Comparison of ENCODE assay signal across 8 cellular contexts in the genomic region with DNA sequence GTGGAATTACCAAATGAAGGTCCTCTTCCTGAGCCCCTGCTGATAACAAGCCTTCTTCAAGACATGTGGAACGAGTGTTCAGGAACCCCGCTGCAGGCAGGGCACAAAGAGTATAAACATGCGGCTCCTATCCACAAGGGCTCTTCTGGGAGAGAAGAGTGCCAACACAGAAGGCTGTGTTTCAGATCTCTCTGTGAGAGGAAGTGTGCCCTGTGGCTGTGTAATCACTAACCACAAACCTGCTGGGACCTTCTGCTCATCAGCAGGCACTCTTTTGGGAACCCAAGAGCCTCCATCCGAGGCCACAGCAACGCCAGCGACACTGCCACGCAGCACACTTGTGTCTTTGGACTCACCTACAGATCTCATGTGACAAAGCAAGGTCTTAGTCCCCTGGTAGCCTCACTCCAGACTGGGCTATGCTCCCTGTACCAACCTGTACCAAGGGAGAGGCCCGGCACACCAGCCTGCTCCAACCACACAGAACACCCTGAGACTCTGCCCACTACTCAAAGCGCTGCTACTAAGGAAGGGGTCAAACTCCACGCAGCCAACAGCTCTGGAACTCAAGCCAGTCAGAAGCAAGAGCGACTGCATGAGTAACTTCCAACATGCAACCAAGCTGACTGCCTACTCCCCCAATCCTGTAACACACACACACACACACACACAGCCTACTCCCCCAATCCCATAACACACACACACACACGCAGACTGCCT. TPM values are rescaled to one million over a fixed set of nuclear protein-coding genes. Genes with fewer than 3 reads are reported as not detected.
DNase-seq lines count a peak whose midpoint lies in the region; ATAC-seq and TF ChIP-seq lines count a peak whose summit lies in the region.

No MANE protein-coding gene starts in this region.

- H3K9me3 ChIP-seq in BLaER1 treated with 17β-estradiol and CSF1 and Interleukin-3, amounts not matched to agents 10 nM and 100 nM (replicated peaks in 1 of 11) = no peaks in the 10 kb centered on the region
- no peaks in the 10 kb centered on the region for H3K9me3 ChIP-seq in lower lobe of right lung

- peak overlapping the region in 10 of 11 experiments; percentile 32 to 77 (median 60); a peak in 18 of 22 replicates for H3K27ac ChIP-seq in BLaER1 treated with 17β-estradiol and CSF1 and Interleukin-3, amounts not matched to agents 10 nM and 100 nM
- peak overlapping the region; percentile 27 for H3K27ac ChIP-seq in lower lobe of right lung

- peaks cover 0 to 14% (median 0%) of the 10 kb centered on the region in 11 experiments; a peak in 6 of 22 replicates for H3K27me3 ChIP-seq in BLaER1 treated with 17β-estradiol and CSF1 and Interleukin-3, amounts not matched to agents 10 nM and 100 nM
- H3K27me3 ChIP-seq in lower lobe of right lung (ENCODE audit: low read depth) = no peaks in the 10 kb centered on the region

- peaks cover 99 to 100% (median 100%) of the 10 kb centered on the region in 11 experiments for H4K20me1 ChIP-seq in BLaER1 treated with 17β-estradiol and CSF1 and Interleukin-3, amounts not matched to agents 10 nM and 100 nM

- H3K36me3 ChIP-seq in BLaER1 treated with 17β-estradiol and CSF1 and Interleukin-3, amounts not matched to agents 10 nM and 100 nM = peaks cover 48 to 84% (median 68%) of the 10 kb centered on the region in 11 experiments
- H3K36me3 ChIP-seq in lower lobe of right lung = peaks cover 53% of the 10 kb centered on the region

- peak overlapping the region in 6 of 10 experiments; percentile 12 to 56 (median 22); a peak in 6 of 20 replicates for H3K4me3 ChIP-seq in BLaER1 treated with 17β-estradiol and CSF1 and Interleukin-3, amounts not matched to agents 10 nM and 100 nM
- no peak overlapping the region for H3K4me3 ChIP-seq in lower lobe of right lung

- peak overlapping the region; percentile 82 to 99 (median 97) for H3K4me2 ChIP-seq in BLaER1 treated with 17β-estradiol and CSF1 and Interleukin-3, amounts not matched to agents 10 nM and 100 nM

- ATAC-seq in lower lobe of right lung = peak; percentile 47 to 78
- no peak for ATAC-seq in GM21717 (IDR thresholded peaks at IDR 0.05; ENCODE audit: unreplicated experiment)
- no peak for ATAC-seq in GM21515 (IDR thresholded peaks at IDR 0.05; ENCODE audit: unreplicated experiment)
- ATAC-seq in GM21737 (IDR thresholded peaks at IDR 0.05; ENCODE audit: unreplicated experiment) = no peak
- ATAC-seq in HG02642 (IDR thresholded peaks at IDR 0.05; ENCODE audit: poor library complexity, unreplicated experiment) = no peak

- H3K9ac ChIP-seq in BLaER1 treated with 17β-estradiol and CSF1 and Interleukin-3, amounts not matched to agents 10 nM and 100 nM = peak overlapping the region in 10 of 11 experiments; percentile 2 to 68 (median 44); a peak in 15 of 22 replicates

- DNase-seq in HT1080 (ENCODE audit: low read depth) = peak; percentile 21
- peak; percentile 39 to 53 for DNase-seq in activated CD4-positive, alpha-beta T cell treated with anti-CD3 and anti-CD28 coated beads, Interleukin-2, amount 50 U/mL, for 48 hours
- DNase-seq in lower lobe of right lung = no peak

- intact Hi-C loops in lower lobe of right lung (cut with DNase I) = no loop called here

- no peak for TF ChIP-seq CTCF in lower lobe of right lung (IDR thresholded peaks at IDR 0.05)

- H3K4me1 ChIP-seq in BLaER1 treated with 17β-estradiol and CSF1 and Interleukin-3, amounts not matched to agents 10 nM and 100 nM = peaks cover 61 to 88% (median 75%) of the 10 kb centered on the region in 10 experiments
- H3K4me1 ChIP-seq in lower lobe of right lung = peaks cover 62% of the 10 kb centered on the region

RNA-seq across cellular contexts. Expression of a gene that starts 7.8 kb away (rescaled TPM):
- 377 and 408 TPM in 2 replicates for total RNA-seq in HT1080 (2014; rRNA removed; shearing (Covaris generic))
- 335 and 348 TPM in 2 replicates for polyA plus RNA-seq in HT1080 (2015; cell fraction: cytosol; rRNA removed)
- 228 and 231 TPM in 2 replicates for polyA plus RNA-seq in HT1080 (2015; cell fraction: nucleus; rRNA removed)
- 209 TPM for total RNA-seq in lower lobe of right lung

RNA-seq across cellular contexts. Expression of a gene that starts 47.9 kb away (rescaled TPM):
- 130 and 154 TPM in 2 replicates for total RNA-seq in HT1080 (2014; rRNA removed; shearing (Covaris generic))
- polyA plus RNA-seq in HT1080 (2015; cell fraction: cytosol; rRNA removed) = 126 and 140 TPM in 2 replicates
- 26.9 and 27.0 TPM in 2 replicates for polyA plus RNA-seq in HT1080 (2015; cell fraction: nucleus; rRNA removed)
- 88.2 TPM for total RNA-seq in lower lobe of right lung

RNA-seq across cellular contexts. Expression of a gene that starts 55.0 kb away (rescaled TPM):
- 1.6 and 1.8 TPM in 2 replicates for total RNA-seq in HT1080 (2014; rRNA removed; shearing (Covaris generic))
- 4.4 and 5.4 TPM in 2 replicates for polyA plus RNA-seq in HT1080 (2015; cell fraction: cytosol; rRNA removed)
- 6.5 and 8.3 TPM in 2 replicates for polyA plus RNA-seq in HT1080 (2015; cell fraction: nucleus; rRNA removed)
- 468 TPM for total RNA-seq in lower lobe of right lung

Comparison
In these comparisons a context has a peak if more than half of its experiments do, and no peak if none do; other contexts are left out.
1. ATAC-seq: peak in lower lobe of right lung (2 of 2); none in GM21717 (single experiment), GM21515 (single experiment), GM21737 (single experiment) and HG02642 (single experiment).
2. RNA of a gene that starts 55.0 kb away (total RNA-seq): 468 TPM in lower lobe of right lung (single experiment); 1.6 to 1.8 TPM in HT1080; every median in the first group is over 100 times any median in the second.